In genomic region chr3:66468016-66468735, GRCh38 we compare ENCODE assay signal across 1 cellular context.
TF ChIP-seq lines count a peak whose summit lies in the region.

No MANE protein-coding gene starts in this region.

TF ChIP-seq in GM23338, 12 proteins besides CTCF, POLR2A, EP300 and RAD21 (continued from another document):
- TF ChIP-seq ZNF462 (CRISPR knock-in tag; IDR thresholded peaks at IDR 0.05) (no peak), ZNF114 (CRISPR knock-in tag; IDR thresholded peaks at IDR 0.05) (no peak)
